ENCODE assay signal across 8 cellular contexts in genomic region chr3:51371943-51372557, GRCh38. TPM values are rescaled to one million over a fixed set of nuclear protein-coding genes. Genes with fewer than 3 reads are reported as not detected.
DNase-seq lines count a peak whose midpoint lies in the region; ATAC-seq and TF ChIP-seq lines count a peak whose summit lies in the region.

No MANE protein-coding gene starts in this region.

- H3K4me1 ChIP-seq in A673 (ENCODE audit: insufficient read depth, low read length, poor library complexity, severe bottlenecking) = no peaks in the 10 kb centered on the region

- POLR2A ChIA-PET in A673 (lab: Charles Lee; ENCODE audit: low non-redundant PET) = no interaction called here

- no peak overlapping the region for H3K27ac ChIP-seq in A673 (ENCODE audit: low read depth, low read length, poor library complexity, severe bottlenecking)

- CTCF ChIA-PET in A673 (lab: Charles Lee) = interaction anchor here (1.0 to 1.3 kb wide), 4 partner anchors 61 to 756 kb away, joined by 3 to 6 read pairs (median 4); no protein-coding TSS in a partner anchor

- no TSS peak for BruUV-seq in A673 (replicated peaks; lab: Mats Ljungman, UMichigan)

- ATAC-seq in GM18498 (IDR thresholded peaks at IDR 0.05; ENCODE audit: unreplicated experiment) (no peak), HG02981 (IDR thresholded peaks at IDR 0.05; ENCODE audit: unreplicated experiment) (no peak)

- TF ChIP-seq CTCF in A673 (conservative IDR thresholded peaks at IDR 0.05; ENCODE audit: low read depth, low read length) = peak; percentile 51
- peak; percentile 73 for TF ChIP-seq CTCF in nephron progenitor cell (IDR thresholded peaks at IDR 0.05)

- peaks cover 11% of the 10 kb centered on the region for H3K9me3 Mint-ChIP-seq in nephron progenitor cell

- no peaks in the 10 kb centered on the region for H3K4me1 Mint-ChIP-seq in nephron progenitor cell

- no peaks in the 10 kb centered on the region for H3K9me3 ChIP-seq in A673 (ENCODE audit: low read depth, low read length, poor library complexity, severe bottlenecking)

- peaks cover 3% of the 10 kb centered on the region for H3K36me3 Mint-ChIP-seq in nephron progenitor cell (ENCODE audit: low read depth)

- no peaks in the 10 kb centered on the region for H3K36me3 ChIP-seq in A673 (ENCODE audit: insufficient read depth, low read length, poor library complexity, severe bottlenecking)

- intact Hi-C loops in A673 (cut with micrococcal nuclease; ENCODE audit: unreplicated experiment) = loop anchor here (1.0 to 2.0 kb wide), 3 partner anchors 272 to 755 kb away; partner anchors contain the start of gene MAPKAPK3

- H3K27me3 Mint-ChIP-seq in nephron progenitor cell (ENCODE audit: low read depth, poor library complexity) = peaks cover 7% of the 10 kb centered on the region

- no peaks in the 10 kb centered on the region for H3K27me3 ChIP-seq in A673 (replicated peaks; ENCODE audit: insufficient read depth, low read depth, low read length, poor library complexity)

- H3K4me3 Mint-ChIP-seq in nephron progenitor cell = no peak overlapping the region

- H3K27ac Mint-ChIP-seq in nephron progenitor cell = no peak overlapping the region

- peak; percentile 61 for DNase-seq in A673 (ENCODE audit: low spot score)
- peak; percentile 81 for DNase-seq in GM03348 (ENCODE audit: low spot score)
- DNase-seq in NCI-H1930 (lab: John Stamatoyannopoulos, UW) = peak; percentile 11 to 33
- peak; percentile 67 for DNase-seq in activated CD8-positive, alpha-beta memory T cell treated with anti-CD3 and anti-CD28 coated beads for 24 hours
- peak; percentile 65 for DNase-seq in fibroblast of gingiva (ENCODE audit: low read depth)
- peak; percentile 64 for DNase-seq in nephron progenitor cell

- H3K4me3 ChIP-seq in A673 (ENCODE audit: low read depth, low read length, poor library complexity, severe bottlenecking) = no peak overlapping the region

RNA-seq across cellular contexts. Expression of gene MANF, which starts 13.0 kb away (rescaled TPM):
- total RNA-seq in A673 (2021) = 82.8 and 106 TPM in 2 replicates

RNA-seq across cellular contexts. Expression of gene RBM15B, which starts 19.0 kb away (rescaled TPM):
- 26.8 and 27.0 TPM in 2 replicates for total RNA-seq in A673 (2021)

Comparison
In these comparisons a context has a peak if more than half of its experiments do, and no peak if none do; other contexts are left out.
1. DNase-seq: peak in every context shown above with its lines; median percentile 81 in GM03348; 67 in activated CD8-positive, alpha-beta memory T cell treated with anti-CD3 and anti-CD28 coated beads for 24 hours; 65 in fibroblast of gingiva; 64 in nephron progenitor cell; 61 in A673; 22 in NCI-H1930.